In the genomic region with DNA sequence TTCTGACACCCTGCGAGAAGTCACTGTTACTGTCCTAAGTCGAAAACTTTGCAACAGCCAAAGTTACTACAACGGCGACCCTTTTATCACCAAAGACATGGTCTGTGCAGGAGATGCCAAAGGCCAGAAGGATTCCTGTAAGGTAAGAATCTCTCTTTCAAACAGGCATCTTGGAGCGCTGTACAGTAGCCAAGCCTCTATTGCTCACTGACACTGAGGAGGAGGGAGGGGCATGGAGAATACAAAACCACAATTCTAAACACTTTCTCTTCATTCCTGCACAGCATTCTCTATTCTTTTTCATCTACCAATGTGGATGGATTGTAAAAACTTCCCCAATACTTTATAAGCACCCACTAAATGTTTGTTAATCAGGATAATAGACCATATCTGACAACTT, we compare ENCODE assay signal across 1 cellular context.
TF ChIP-seq lines count a peak whose summit lies in the region.

No MANE protein-coding gene starts in this region.

TF ChIP-seq in IMR-90, 13 proteins besides CTCF, POLR2A, EP300 and RAD21 (continued from another document):
- TF ChIP-seq, protein P1, sequence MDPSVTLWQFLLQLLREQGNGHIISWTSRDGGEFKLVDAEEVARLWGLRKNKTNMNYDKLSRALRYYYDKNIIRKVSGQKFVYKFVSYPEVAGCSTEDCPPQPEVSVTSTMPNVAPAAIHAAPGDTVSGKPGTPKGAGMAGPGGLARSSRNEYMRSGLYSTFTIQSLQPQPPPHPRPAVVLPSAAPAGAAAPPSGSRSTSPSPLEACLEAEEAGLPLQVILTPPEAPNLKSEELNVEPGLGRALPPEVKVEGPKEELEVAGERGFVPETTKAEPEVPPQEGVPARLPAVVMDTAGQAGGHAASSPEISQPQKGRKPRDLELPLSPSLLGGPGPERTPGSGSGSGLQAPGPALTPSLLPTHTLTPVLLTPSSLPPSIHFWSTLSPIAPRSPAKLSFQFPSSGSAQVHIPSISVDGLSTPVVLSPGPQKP (IDR thresholded peaks at IDR 0.05; ENCODE audit: borderline replicate concordance, low read depth, low read length) = no peak
